ENCODE assay signal across 1 cellular context in genomic region chr6:167311286-167311685, GRCh38.
TF ChIP-seq lines count a peak whose summit lies in the region.

No MANE protein-coding gene starts in this region.

TF ChIP-seq in SK-N-SH, 30 proteins besides CTCF, POLR2A, EP300 and RAD21 (continued from another document):
- TF ChIP-seq ZBTB33 (IDR thresholded peaks at IDR 0.05; ENCODE audit: borderline replicate concordance, low read depth): no peak
- TF ChIP-seq GATA2 (CRISPR knock-in tag; IDR thresholded peaks at IDR 0.05): no peak
- TF ChIP-seq USF1 (IDR thresholded peaks at IDR 0.05; ENCODE audit: borderline replicate concordance, low read depth): no peak
- no peak for TF ChIP-seq REST (IDR thresholded peaks at IDR 0.05; ENCODE audit: low read depth, low read length)
- no peak for TF ChIP-seq RXRA (IDR thresholded peaks at IDR 0.05; ENCODE audit: borderline replicate concordance, low read depth)
